ENCODE assay signal across 16 cellular contexts in genomic region chr3:55692958-55693558, GRCh38.
DNase-seq lines count a peak whose midpoint lies in the region; TF ChIP-seq lines count a peak whose summit lies in the region.
"Had no signal": no experiment of that assay in that cellular context is flagged by ENCODE, and none has a peak within 500 bp of the region (broad histone marks: within the 10 kb centered on the region; RNA-seq: fewer than 3 reads in every experiment).

No MANE protein-coding gene starts in this region.

- DNase-seq in DMS 273 (lab: John Stamatoyannopoulos, UW; ENCODE audit: unreplicated experiment) (peak; percentile 14), DMS 273 treated with DMSO at 0.1 percent for 48 hours (lab: John Stamatoyannopoulos, UW) (no peak), NCI-H345 treated with DMSO at 0.1 percent for 48 hours (lab: John Stamatoyannopoulos, UW; ENCODE audit: unreplicated experiment) (peak; percentile 3), choroid plexus epithelial cell (ENCODE audit: low read depth) (peak; percentile 74), non-pigmented ciliary epithelial cell (ENCODE audit: low read depth) (peak; percentile 53), NCI-H2171 (lab: John Stamatoyannopoulos, UW) (no peak), T1000 (lab: John Stamatoyannopoulos, UW) (no peak), SKM-1 treated with dmso at 0.1 percent for 144 hours (lab: John Stamatoyannopoulos, UW; ENCODE audit: unreplicated experiment) (no peak)
- DNase-seq: activated CD4-positive, alpha-beta memory T cell treated with anti-CD3 and anti-CD28 coated beads for 36 hours; activated naive CD8-positive, alpha-beta T cell treated with anti-CD3 and anti-CD28 coated beads, Interleukin-2, amount 50 U/mL, for 24 hours; CD4-positive, alpha-beta T cell; kidney; NCI-H1048; NCI-H446 treated with DMSO at 0.1 percent for 48 hours; nucleus accumbens; OCI-M1 had no signal

- H3K4me3 ChIP-seq in choroid plexus epithelial cell (ENCODE audit: low read depth, low read length), result no peak overlapping the region

- TF ChIP-seq CTCF in choroid plexus epithelial cell (conservative IDR thresholded peaks at IDR 0.05; ENCODE audit: low read depth, low read length), result no peak

Comparison
In these comparisons a context has a peak if more than half of its experiments do, and no peak if none do; other contexts are left out.
1. DNase-seq: peak in DMS 273 (single experiment), NCI-H345 treated with DMSO at 0.1 percent for 48 hours (single experiment), choroid plexus epithelial cell (single experiment) and non-pigmented ciliary epithelial cell (single experiment); none in DMS 273 treated with DMSO at 0.1 percent for 48 hours (single experiment), NCI-H2171 (single experiment), T1000 (single experiment) and SKM-1 treated with dmso at 0.1 percent for 144 hours (single experiment).